ENCODE assay signal across 14 cellular contexts in genomic region chr3:152287898-152288576, GRCh38. TPM values are rescaled to one million over a fixed set of nuclear protein-coding genes. Genes with fewer than 3 reads are reported as not detected.
DNase-seq lines count a peak whose midpoint lies in the region; ATAC-seq, FAIRE-seq and TF ChIP-seq lines count a peak whose summit lies in the region.
"Had no signal": no experiment of that assay in that cellular context is flagged by ENCODE, and none has a peak within 500 bp of the region (broad histone marks: within the 10 kb centered on the region; RNA-seq: fewer than 3 reads in every experiment).

No MANE protein-coding gene starts in this region.

- DNase-seq in EH (ENCODE audit: low read depth) (peak; percentile 74), NCI-H226 (peak; percentile 52), brain microvascular endothelial cell (no peak), osteocyte (ENCODE audit: extremely low spot score, unreplicated experiment) (no peak), lower leg skin (ENCODE audit: low spot score in 2 of 2) (no peak), GM12891 (ENCODE audit: insufficient read length, low spot score) (no peak)
- DNase-seq: Calu3, cerebellar nuclear complex, NCI-H1436 treated with DMSO at 0.1 percent for 48 hours, NCI-H748 treated with DMSO at 0.1 percent for 48 hours, SW 1271, uterus had no signal

- no peak for FAIRE-seq in GM12891 (lab: Jason Lieb, UNC)

- H3K9me3 Mint-ChIP-seq in osteocyte (ENCODE audit: unreplicated experiment): no peaks in the 10 kb centered on the region

- H3K27me3 ChIP-seq in brain microvascular endothelial cell (replicated peaks): no peaks in the 10 kb centered on the region
- H3K27me3 ChIP-seq: uterus had no signal

- H3K4me1 Mint-ChIP-seq in osteocyte (ENCODE audit: unreplicated experiment): peaks cover 68% of the 10 kb centered on the region

- no peak for ATAC-seq in GM21515 (IDR thresholded peaks at IDR 0.05; ENCODE audit: unreplicated experiment)
- no peak for ATAC-seq in GM19395 (IDR thresholded peaks at IDR 0.05; ENCODE audit: unreplicated experiment)

- H3K36me3 Mint-ChIP-seq in osteocyte (ENCODE audit: unreplicated experiment): no peaks in the 10 kb centered on the region

- TF ChIP-seq CTCF in brain microvascular endothelial cell (IDR thresholded peaks at IDR 0.05; ENCODE audit: low read depth, low read length, missing control alignments): no peak
- no peak for TF ChIP-seq CTCF in osteocyte (IDR thresholded peaks at IDR 0.05)
- no peak for TF ChIP-seq CTCF in lower leg skin (IDR thresholded peaks at IDR 0.05)

- peak overlapping the region; percentile 47 for H3K27ac ChIP-seq in brain microvascular endothelial cell

- no peaks in the 10 kb centered on the region for H3K36me3 ChIP-seq in brain microvascular endothelial cell (replicated peaks)
- H3K36me3 ChIP-seq: uterus had no signal

- 34 to 38% methylated on average over 6 of the region's 6 CpGs for WGBS in lower leg skin, 2 donors

- intact Hi-C loops in lower leg skin (cut with DNase I; ENCODE audit: low total_unique reads): no loop called here

- in situ Hi-C loops in brain microvascular endothelial cell (cut with HindIII; ENCODE audit: low pct_ligation_motif_present, low sequenced_read_pairs): no loop called here

- H3K4me3 Mint-ChIP-seq in osteocyte (ENCODE audit: unreplicated experiment): peak overlapping the region; percentile 15

- H3K27me3 Mint-ChIP-seq in osteocyte (ENCODE audit: unreplicated experiment): no peaks in the 10 kb centered on the region

- no peak overlapping the region for H3K4me3 ChIP-seq in brain microvascular endothelial cell (ENCODE audit: low read depth, low read length)
- H3K4me3 ChIP-seq in lower leg skin (ENCODE audit: low read depth, poor library complexity, severe bottlenecking): no peak overlapping the region

- peak overlapping the region; percentile 68 for H3K27ac Mint-ChIP-seq in osteocyte (ENCODE audit: unreplicated experiment)

- TF ChIP-seq POLR2A in lower leg skin (IDR thresholded peaks at IDR 0.05) (no peak), GM12891 (IDR thresholded peaks at IDR 0.05; ENCODE audit: low read depth, low read length) (no peak)

TF ChIP-seq in GM12891, 5 proteins besides CTCF, POLR2A, EP300 and RAD21:
- TF ChIP-seq SPI1 (IDR thresholded peaks at IDR 0.05; ENCODE audit: low read depth, low read length) (no peak), TAF1 (IDR thresholded peaks at IDR 0.05; ENCODE audit: low read depth, low read length) (no peak)

RNA-seq across cellular contexts. Expression of gene MBNL1, which starts 19.3 kb away (rescaled TPM):
- total RNA-seq in osteocyte (159 and 166 TPM in 2 replicates), lower leg skin (100 to 1,000 TPM; 152 to 286 (median 228) TPM)
- polyA plus RNA-seq in GM12891 (2012; ENCODE audit: low read depth, missing spikeins): 103 TPM

Comparison
In these comparisons a context has a peak if more than half of its experiments do, and no peak if none do; other contexts are left out.
1. DNase-seq: peak in EH (single experiment) and NCI-H226 (single experiment); none in brain microvascular endothelial cell (single experiment), osteocyte (single experiment), lower leg skin (0 of 2) and GM12891 (single experiment).